23 cellular contexts compared by ENCODE assay signal in the genomic region with DNA sequence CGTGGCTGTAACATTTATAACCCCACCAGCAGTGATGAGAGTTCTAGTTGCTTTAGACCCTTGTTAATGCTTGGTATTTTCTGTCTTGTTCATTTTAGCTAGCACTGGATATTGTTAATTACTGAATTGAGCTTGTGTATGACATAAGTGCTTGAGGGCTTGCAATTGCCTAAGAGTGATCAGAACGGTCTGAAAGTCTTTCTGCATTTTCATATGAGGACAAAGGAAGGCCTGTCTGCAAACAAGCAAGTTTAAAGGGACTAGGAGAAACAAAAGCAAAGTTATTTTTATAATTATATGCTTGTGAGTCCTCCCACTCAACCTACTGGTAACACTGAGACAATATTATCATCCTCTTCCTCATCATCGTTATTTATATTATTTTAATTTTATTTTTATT.
DNase-seq lines count a peak whose midpoint lies in the region; ATAC-seq, FAIRE-seq and TF ChIP-seq lines count a peak whose summit lies in the region.
"Had no signal": no experiment of that assay in that cellular context is flagged by ENCODE, and none has a peak within 500 bp of the region (broad histone marks: within the 10 kb centered on the region; RNA-seq: fewer than 3 reads in every experiment).

No MANE protein-coding gene starts in this region.

- intact Hi-C loops in GM12878 (cut with micrococcal nuclease; ENCODE audit: unreplicated experiment), result no loop called here

- ATAC-seq in GM12878 (peak; percentile 23), GM19455 (IDR thresholded peaks at IDR 0.05; ENCODE audit: unreplicated experiment) (no peak)
- ATAC-seq: A549, HepG2, PC-3 had no signal

- SMC1A ChIA-PET in GM12878 (lab: Charles Lee; ENCODE audit: uncharacterized antibody, unreplicated experiment), result interaction anchor here (0.6 to 2.5 kb wide), 17 partner anchors 10 to 609 kb away, joined by 3 to 15 read pairs (median 3); a partner anchor contains a TSS

- RAD21 ChIA-PET in GM12878 (lab: Charles Lee; ENCODE audit: unreplicated experiment), result interaction anchor here (0.7 to 2.0 kb wide), 11 partner anchors 55 to 1086 kb away, joined by 3 to 9 read pairs (median 4); a partner anchor contains a TSS

- FAIRE-seq in GM12878 (lab: Jason Lieb, UNC) (no peak), H54 (lab: Jason Lieb, UNC) (no peak)
- FAIRE-seq: A549, GM12891, GM18507, H1, HepG2 had no signal

- no TSS peak for BruUV-seq in GM12878 (replicated peaks; lab: Mats Ljungman, UMichigan)

- no peak overlapping the region for H3K27ac ChIP-seq in GM12878 (ENCODE audit: control insufficient read depth, insufficient read depth)
- H3K27ac ChIP-seq: A549, RWPE1 had no signal

- no peaks in the 10 kb centered on the region for H3K79me2 ChIP-seq in GM12878 (ENCODE audit: control insufficient read depth, insufficient read depth, low read length)

- TF ChIP-seq POLR2A in GM12878 (IDR thresholded peaks at IDR 0.05; ENCODE audit: low read depth, low read length), result no peak
- no peak for TF ChIP-seq POLR2A in H54 (IDR thresholded peaks at IDR 0.05; ENCODE audit: low read depth, low read length)

- DNase-seq in COLO829 (ENCODE audit: low spot score), result peak; percentile 82
- DNase-seq in NOMO-1 (lab: John Stamatoyannopoulos, UW; ENCODE audit: unreplicated experiment in 2 of 2), result peak; percentile 34 to 35
- DNase-seq in GM12878 (ENCODE audit: low read depth, low spot score), result no peak
- peak; percentile 29 for DNase-seq in pons (ENCODE audit: low spot score)
- no peak for DNase-seq in midbrain (lab: John Stamatoyannopoulos, UW)
- DNase-seq in H54 (ENCODE audit: insufficient read length, low spot score), result no peak
- DNase-seq: CD4-positive, alpha-beta T cell; DMS153; EL; KBM-7; NCI-H1436; NCI-H1930; NCI-H2171 treated with DMSO at 0.1 percent for 48 hours; NCI-H446; PC-3; SIG-M5 had no signal

- no peaks in the 10 kb centered on the region for H4K20me1 ChIP-seq in GM12878 (ENCODE audit: control insufficient read depth, insufficient read depth)

- no peak for TF ChIP-seq RAD21 in GM12878 (IDR thresholded peaks at IDR 0.05; ENCODE audit: insufficient read depth, low read depth, low read length)

- no peaks in the 10 kb centered on the region for H3K36me3 ChIP-seq in GM12878 (ENCODE audit: control insufficient read depth in 2 of 2, insufficient read depth in 2 of 2, low read length in 1 of 2)

- H3K4me3 ChIP-seq in GM12878, result no peak overlapping the region
- H3K4me3 ChIP-seq: A549 had no signal

- H3K4me2 ChIP-seq in GM12878 (ENCODE audit: control insufficient read depth, insufficient read depth), result no peak overlapping the region
- H3K4me2 ChIP-seq: A549 had no signal

- in situ Hi-C loops in GM12878 (cut with MboI), result no loop called here

- POLR2A ChIA-PET in GM12878 (lab: Charles Lee), result interaction anchor here (0.6 to 1.6 kb wide), 4 partner anchors 10 to 169 kb away, joined by 3 to 4 read pairs (median 3); no protein-coding TSS in a partner anchor

- no peaks in the 10 kb centered on the region for H3K9me3 ChIP-seq in GM12878 (replicated peaks; ENCODE audit: control insufficient read depth, insufficient read depth, low read length)
- H3K9me3 ChIP-seq: A549 had no signal

- CTCF ChIA-PET in GM12878 (lab: Yijun Ruan, JAX), result interaction anchor here (0.6 to 1.6 kb wide), 6 partner anchors 38 to 273 kb away, joined by 3 to 7 read pairs (median 4); no protein-coding TSS in a partner anchor

- TF ChIP-seq EP300 in GM12878 (IDR thresholded peaks at IDR 0.05; ENCODE audit: borderline replicate concordance in 1 of 2, control insufficient read depth in 1 of 2, low read depth in 2 of 2, low read length in 2 of 2), result no peak

- no peaks in the 10 kb centered on the region for H3K27me3 ChIP-seq in GM12878 (replicated peaks in 1 of 2; ENCODE audit: control insufficient read depth in 2 of 2, insufficient read depth in 2 of 2, low read length in 1 of 2)

- TF ChIP-seq CTCF in GM12878 (IDR thresholded peaks at IDR 0.05 in 2 of 3, conservative IDR thresholded peaks at IDR 0.05 in 1 of 3; ENCODE audit: control insufficient read depth in 2 of 3, extremely low read depth in 1 of 3, insufficient read depth in 1 of 3, low read depth in 3 of 3, low read length in 3 of 3), result no peak

- peaks cover 5% of the 10 kb centered on the region for H3K4me1 ChIP-seq in GM12878 (ENCODE audit: control insufficient read depth, insufficient read depth, low read length)
- H3K4me1 ChIP-seq: A549 had no signal

- 80% methylated on average over 3 of the region's 3 CpGs for WGBS in GM12878 (ENCODE audit: insufficient coverage, insufficient replicate concordance, low lambda C conversion rate, missing lambda C conversion rate)

- H3K9ac ChIP-seq in GM12878 (ENCODE audit: control insufficient read depth, insufficient read depth, low read length), result no peak overlapping the region

- no peak overlapping the region for H2AFZ ChIP-seq in GM12878 (ENCODE audit: control insufficient read depth, low read depth, low read length)

TF ChIP-seq in GM12878, 131 proteins besides CTCF, POLR2A, EP300 and RAD21:
- TF ChIP-seq HCFC1 (IDR thresholded peaks at IDR 0.05; ENCODE audit: low read length), result no peak
- TF ChIP-seq ATF7 (IDR thresholded peaks at IDR 0.05; ENCODE audit: low read depth), result peak; percentile 21; the same call in 1 of the 2 replicates
TF ChIP-seq in GM12878: peak in this region for 1.

Comparison
In these comparisons a context has a peak if more than half of its experiments do, and no peak if none do; other contexts are left out.
1. DNase-seq: peak in COLO829 (single experiment), NOMO-1 (2 of 2) and pons (single experiment); none in GM12878 (single experiment), midbrain (single experiment) and H54 (single experiment).